In the genomic region with DNA sequence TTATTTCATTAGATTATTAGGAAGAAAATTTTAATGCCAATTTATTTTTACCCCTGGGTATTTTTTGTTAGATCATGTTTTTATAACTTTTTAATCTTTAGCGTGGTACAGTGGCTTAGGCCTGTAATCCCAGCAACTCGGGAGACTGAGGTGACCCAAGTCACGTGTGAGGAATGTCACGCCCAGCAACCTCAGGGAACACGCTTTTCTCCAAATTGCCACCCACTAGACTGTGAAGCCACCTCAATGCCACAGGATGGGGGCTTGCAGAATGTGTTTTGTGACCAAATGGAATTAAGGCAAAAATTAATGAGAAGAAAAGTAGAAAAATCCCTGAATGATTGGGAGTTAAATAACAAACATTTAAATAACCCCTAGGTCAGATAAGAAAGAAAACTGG, we compare ENCODE assay signal across 2 cellular contexts.
TF ChIP-seq lines count a peak whose summit lies in the region.

No MANE protein-coding gene starts in this region.

TF ChIP-seq in liver, 16 proteins besides CTCF, POLR2A, EP300 and RAD21:
- TF ChIP-seq, protein P1, sequence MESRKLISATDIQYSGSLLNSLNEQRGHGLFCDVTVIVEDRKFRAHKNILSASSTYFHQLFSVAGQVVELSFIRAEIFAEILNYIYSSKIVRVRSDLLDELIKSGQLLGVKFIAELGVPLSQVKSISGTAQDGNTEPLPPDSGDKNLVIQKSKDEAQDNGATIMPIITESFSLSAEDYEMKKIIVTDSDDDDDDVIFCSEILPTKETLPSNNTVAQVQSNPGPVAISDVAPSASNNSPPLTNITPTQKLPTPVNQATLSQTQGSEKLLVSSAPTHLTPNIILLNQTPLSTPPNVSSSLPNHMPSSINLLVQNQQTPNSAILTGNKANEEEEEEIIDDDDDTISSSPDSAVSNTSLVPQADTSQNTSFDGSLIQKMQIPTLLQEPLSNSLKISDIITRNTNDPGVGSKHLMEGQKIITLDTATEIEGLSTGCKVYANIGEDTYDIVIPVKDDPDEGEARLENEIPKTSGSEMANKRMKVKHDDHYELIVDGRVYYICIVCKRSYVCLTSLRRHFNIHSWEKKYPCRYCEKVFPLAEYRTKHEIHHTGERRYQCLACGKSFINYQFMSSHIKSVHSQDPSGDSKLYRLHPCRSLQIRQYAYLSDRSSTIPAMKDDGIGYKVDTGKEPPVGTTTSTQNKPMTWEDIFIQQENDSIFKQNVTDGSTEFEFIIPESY (IDR thresholded peaks at IDR 0.05) = no peak
- TF ChIP-seq HNF4A (conservative IDR thresholded peaks at IDR 0.05) (no peak), HNF4G (IDR thresholded peaks at IDR 0.05) (no peak), GABPA (IDR thresholded peaks at IDR 0.05 in 1 of 2, conservative IDR thresholded peaks at IDR 0.05 in 1 of 2) (no peak), NR2F2 (IDR thresholded peaks at IDR 0.05) (no peak), EGR1 (IDR thresholded peaks at IDR 0.05; ENCODE audit: low read depth in 2 of 2) (no peak), JUND (IDR thresholded peaks at IDR 0.05) (no peak), TAF1 (conservative IDR thresholded peaks at IDR 0.05) (no peak), SP1 (IDR thresholded peaks at IDR 0.05) (no peak)
- TF ChIP-seq, protein P2, sequence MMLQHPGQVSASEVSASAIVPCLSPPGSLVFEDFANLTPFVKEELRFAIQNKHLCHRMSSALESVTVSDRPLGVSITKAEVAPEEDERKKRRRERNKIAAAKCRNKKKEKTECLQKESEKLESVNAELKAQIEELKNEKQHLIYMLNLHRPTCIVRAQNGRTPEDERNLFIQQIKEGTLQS (IDR thresholded peaks at IDR 0.05) = no peak

TF ChIP-seq in HepG2, 621 proteins besides CTCF, POLR2A, EP300 and RAD21 (continued from another document):
- TF ChIP-seq, protein P3, sequence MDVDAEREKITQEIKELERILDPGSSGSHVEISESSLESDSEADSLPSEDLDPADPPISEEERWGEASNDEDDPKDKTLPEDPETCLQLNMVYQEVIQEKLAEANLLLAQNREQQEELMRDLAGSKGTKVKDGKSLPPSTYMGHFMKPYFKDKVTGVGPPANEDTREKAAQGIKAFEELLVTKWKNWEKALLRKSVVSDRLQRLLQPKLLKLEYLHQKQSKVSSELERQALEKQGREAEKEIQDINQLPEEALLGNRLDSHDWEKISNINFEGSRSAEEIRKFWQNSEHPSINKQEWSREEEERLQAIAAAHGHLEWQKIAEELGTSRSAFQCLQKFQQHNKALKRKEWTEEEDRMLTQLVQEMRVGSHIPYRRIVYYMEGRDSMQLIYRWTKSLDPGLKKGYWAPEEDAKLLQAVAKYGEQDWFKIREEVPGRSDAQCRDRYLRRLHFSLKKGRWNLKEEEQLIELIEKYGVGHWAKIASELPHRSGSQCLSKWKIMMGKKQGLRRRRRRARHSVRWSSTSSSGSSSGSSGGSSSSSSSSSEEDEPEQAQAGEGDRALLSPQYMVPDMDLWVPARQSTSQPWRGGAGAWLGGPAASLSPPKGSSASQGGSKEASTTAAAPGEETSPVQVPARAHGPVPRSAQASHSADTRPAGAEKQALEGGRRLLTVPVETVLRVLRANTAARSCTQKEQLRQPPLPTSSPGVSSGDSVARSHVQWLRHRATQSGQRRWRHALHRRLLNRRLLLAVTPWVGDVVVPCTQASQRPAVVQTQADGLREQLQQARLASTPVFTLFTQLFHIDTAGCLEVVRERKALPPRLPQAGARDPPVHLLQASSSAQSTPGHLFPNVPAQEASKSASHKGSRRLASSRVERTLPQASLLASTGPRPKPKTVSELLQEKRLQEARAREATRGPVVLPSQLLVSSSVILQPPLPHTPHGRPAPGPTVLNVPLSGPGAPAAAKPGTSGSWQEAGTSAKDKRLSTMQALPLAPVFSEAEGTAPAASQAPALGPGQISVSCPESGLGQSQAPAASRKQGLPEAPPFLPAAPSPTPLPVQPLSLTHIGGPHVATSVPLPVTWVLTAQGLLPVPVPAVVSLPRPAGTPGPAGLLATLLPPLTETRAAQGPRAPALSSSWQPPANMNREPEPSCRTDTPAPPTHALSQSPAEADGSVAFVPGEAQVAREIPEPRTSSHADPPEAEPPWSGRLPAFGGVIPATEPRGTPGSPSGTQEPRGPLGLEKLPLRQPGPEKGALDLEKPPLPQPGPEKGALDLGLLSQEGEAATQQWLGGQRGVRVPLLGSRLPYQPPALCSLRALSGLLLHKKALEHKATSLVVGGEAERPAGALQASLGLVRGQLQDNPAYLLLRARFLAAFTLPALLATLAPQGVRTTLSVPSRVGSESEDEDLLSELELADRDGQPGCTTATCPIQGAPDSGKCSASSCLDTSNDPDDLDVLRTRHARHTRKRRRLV (CRISPR knock-in tag; IDR thresholded peaks at IDR 0.05) = no peak
- TF ChIP-seq STAT5B (CRISPR knock-in tag; IDR thresholded peaks at IDR 0.05) (no peak), CHD4 (IDR thresholded peaks at IDR 0.05; ENCODE audit: borderline replicate concordance, low read length) (no peak), NRL (CRISPR knock-in tag; IDR thresholded peaks at IDR 0.05; ENCODE audit: borderline replicate concordance) (no peak)
